In genomic region chr5:147359551-147359950, GRCh38 we compare ENCODE assay signal across 26 cellular contexts.
"Had no signal": no experiment of that assay in that cellular context is flagged by ENCODE, and none has a peak within 500 bp of the region (broad histone marks: within the 10 kb centered on the region; RNA-seq: fewer than 3 reads in every experiment).

No MANE protein-coding gene starts in this region.

- H3K4me1 ChIP-seq: colonic mucosa, heart right ventricle, right lobe of liver, spleen, upper lobe of left lung, uterus had no signal

- H3K27me3 Mint-ChIP-seq: stimulated activated memory B cell treated with anti-CD40 and anti-IgM and Interleukin-4, amounts not matched to agents 10 μg/mL and 1 μg/mL and 100 μg/mL, for 72 hours had no signal

- DNase-seq: colonic mucosa; dermis blood vessel endothelial cell; endodermal cell; erythroblast; foreskin melanocyte; heart right ventricle; hypothalamus; left ventricle myocardium superior; mesendoderm; naive B cell; nephron progenitor cell; posterior cingulate gyrus; right lobe of liver; spleen; stimulated activated CD4-positive, alpha-beta T cell treated with anti-CD3 and anti-CD28 coated beads, Interleukin-15, amount 100 ng/mL, for 24 hours; stimulated activated CD4-positive, alpha-beta T cell treated with anti-CD3 and anti-CD28 coated beads, Interleukin-1b, Interleukin-23, amount 100 ng/mL, for 48 hours; stimulated activated CD4-positive, alpha-beta T cell treated with anti-CD3 and anti-CD28 coated beads, Interleukin-4, amount 100 ng/mL, for 24 hours; tibial artery; upper lobe of left lung; uterus had no signal

- H3K27ac ChIP-seq: colonic mucosa, heart right ventricle, neutrophil, right lobe of liver, spleen, tibial artery, upper lobe of left lung, uterus had no signal

- H3K4me1 Mint-ChIP-seq: naive B cell; stimulated activated memory B cell treated with anti-CD40 and anti-IgM and Interleukin-4, amounts not matched to agents 10 μg/mL and 1 μg/mL and 100 μg/mL, for 72 hours had no signal

- H3K27me3 ChIP-seq: colonic mucosa, heart right ventricle, right lobe of liver, spleen, tibial artery, upper lobe of left lung, uterus had no signal

- H3K9me3 Mint-ChIP-seq: endodermal cell had no signal

- H3K36me3 Mint-ChIP-seq: naive B cell; stimulated activated memory B cell treated with anti-CD40 and anti-IgM and Interleukin-4, amounts not matched to agents 10 μg/mL and 1 μg/mL and 100 μg/mL, for 72 hours had no signal

- H3K9me3 ChIP-seq: colonic mucosa, neutrophil, right lobe of liver, tibial artery, upper lobe of left lung, uterus had no signal

- H3K36me3 ChIP-seq: colonic mucosa, heart right ventricle, neutrophil, right lobe of liver, spleen, tibial artery, upper lobe of left lung, uterus had no signal

- H3K27ac Mint-ChIP-seq: endodermal cell; naive B cell; nephron progenitor cell; stimulated activated memory B cell treated with anti-CD40 and anti-IgM and Interleukin-4, amounts not matched to agents 10 μg/mL and 1 μg/mL and 100 μg/mL, for 72 hours; stimulated activated naive CD8-positive, alpha-beta T cell treated with anti-CD3 and anti-CD28 coated beads, Interleukin-15, Interleukin-2, amounts not matched to agents 100 ng/mL and 50 ng/mL, for 24 hours had no signal

- H3K4me3 Mint-ChIP-seq: endodermal cell; naive B cell; nephron progenitor cell; stimulated activated memory B cell treated with anti-CD40 and anti-IgM and Interleukin-4, amounts not matched to agents 10 μg/mL and 1 μg/mL and 100 μg/mL, for 72 hours; stimulated activated naive CD8-positive, alpha-beta T cell treated with anti-CD3 and anti-CD28 coated beads, Interleukin-15, Interleukin-2, amounts not matched to agents 100 ng/mL and 50 ng/mL, for 24 hours had no signal

- FAIRE-seq: endothelial cell of umbilical vein, islet of Langerhans had no signal

- H3K4me3 ChIP-seq: colonic mucosa, heart right ventricle, lung, right lobe of liver, spleen, tibial artery, upper lobe of left lung, uterus had no signal
